8 cellular contexts compared by ENCODE assay signal in the genomic region with DNA sequence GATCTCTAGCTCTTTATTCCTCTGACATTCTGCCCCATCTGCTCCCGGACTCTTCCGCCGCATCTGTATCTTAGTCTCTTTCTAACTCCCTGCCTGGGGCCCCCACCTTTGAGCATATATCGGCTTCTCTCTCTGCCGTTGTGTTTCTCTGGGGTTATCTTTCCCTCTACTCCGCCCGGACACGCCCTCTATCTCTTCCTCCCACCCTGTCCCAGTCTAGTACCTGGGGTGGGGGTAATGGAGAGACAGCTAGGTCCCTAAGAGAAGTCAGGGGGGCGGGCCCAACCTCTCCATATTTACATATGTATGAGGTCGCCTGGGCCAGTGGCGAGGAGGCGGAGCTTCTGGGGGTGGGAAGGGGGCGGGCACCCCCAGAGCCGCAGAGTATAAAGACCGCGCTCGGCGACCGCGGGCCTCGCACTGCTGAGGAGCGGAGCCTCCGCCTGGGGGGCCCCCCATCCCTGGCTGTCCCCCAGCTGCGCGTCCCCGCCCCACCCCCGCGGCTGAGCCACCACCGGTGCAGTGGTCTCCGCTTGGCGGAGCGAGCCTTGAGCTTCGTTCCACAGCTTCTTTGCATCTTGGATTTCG. TPM values are rescaled to one million over a fixed set of nuclear protein-coding genes. Genes with fewer than 3 reads are reported as not detected.
DNase-seq lines count a peak whose midpoint lies in the region; ATAC-seq and TF ChIP-seq lines count a peak whose summit lies in the region.

A gene with protein sequence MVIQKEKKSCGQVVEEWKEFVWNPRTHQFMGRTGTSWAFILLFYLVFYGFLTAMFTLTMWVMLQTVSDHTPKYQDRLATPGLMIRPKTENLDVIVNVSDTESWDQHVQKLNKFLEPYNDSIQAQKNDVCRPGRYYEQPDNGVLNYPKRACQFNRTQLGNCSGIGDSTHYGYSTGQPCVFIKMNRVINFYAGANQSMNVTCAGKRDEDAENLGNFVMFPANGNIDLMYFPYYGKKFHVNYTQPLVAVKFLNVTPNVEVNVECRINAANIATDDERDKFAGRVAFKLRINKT (plus strand): TSS at position 418 of the 588 bp plus-strand sequence. CDS start 593 bp downstream, outside the sequence.

- POLR2A ChIA-PET in PC-9 (lab: Charles Lee; ENCODE audit: unreplicated experiment): interaction anchor here (0.6 kb wide), 5 partner anchors 37 to 281 kb away, joined by 3 to 9 read pairs (median 4); partner anchors contain the start of genes TP53 and TRAPPC1

- H3K4me3 Mint-ChIP-seq in stimulated activated naive CD8-positive, alpha-beta T cell treated with anti-CD3 and anti-CD28 coated beads, Interleukin-15, amount 100 ng/mL, for 72 hours: peak within 1 kb of the TSS; percentile 90

- no TSS peak for BruUV-seq in PC-9 (replicated peaks; lab: Mats Ljungman, UMichigan)

- H3K27me3 ChIP-seq in PC-9 (ENCODE audit: insufficient read depth, low read depth) (peaks cover 11% of the 10 kb centered on the region), foreskin keratinocyte (peaks cover 64% of the 10 kb centered on the region), neuron (ENCODE audit: insufficient read depth, low read length) (no peaks in the 10 kb centered on the region)

- no peak within 1 kb of the TSS for H3K4me3 ChIP-seq in PC-9
- peak within 1 kb of the TSS; percentile 51 for H3K4me3 ChIP-seq in neuron (ENCODE audit: low read length)

- H3K27ac ChIP-seq in PC-9 (no peak within 1 kb of the TSS), foreskin keratinocyte (no peak within 1 kb of the TSS)

- ATAC-seq in HG02571 (IDR thresholded peaks at IDR 0.05; ENCODE audit: unreplicated experiment): peak; percentile 55
- ATAC-seq in foreskin keratinocyte: peak; percentile 46
- ATAC-seq in stimulated activated naive CD8-positive, alpha-beta T cell treated with anti-CD3 and anti-CD28 coated beads, Interleukin-15, amount 100 ng/mL, for 72 hours: peak; percentile 88
- no peak for ATAC-seq in HG02759 (IDR thresholded peaks at IDR 0.05; ENCODE audit: unreplicated experiment)

- H3K4me1 ChIP-seq in PC-9 (replicated peaks; ENCODE audit: insufficient read depth): no peaks in the 10 kb centered on the region
- no peaks in the 10 kb centered on the region for H3K4me1 ChIP-seq in foreskin keratinocyte
- H3K4me1 ChIP-seq in neuron (ENCODE audit: insufficient read depth, low read length): peaks cover 14% of the 10 kb centered on the region

- H3F3A ChIP-seq in PC-9 (ENCODE audit: insufficient read depth, low read depth): peaks cover 5% of the 10 kb centered on the region; the same call in 1 of the 2 replicates

- H3K9me3 ChIP-seq in PC-9 (ENCODE audit: insufficient read depth, low read depth) (no peaks in the 10 kb centered on the region), neuron (ENCODE audit: low read length) (no peaks in the 10 kb centered on the region)

- H3K9me3 Mint-ChIP-seq in stimulated activated naive CD8-positive, alpha-beta T cell treated with anti-CD3 and anti-CD28 coated beads, Interleukin-15, amount 100 ng/mL, for 72 hours: no peaks in the 10 kb centered on the region

- TF ChIP-seq CTCF in PC-9 (conservative IDR thresholded peaks at IDR 0.05) (no peak), foreskin keratinocyte (conservative IDR thresholded peaks at IDR 0.05) (no peak)

- peak within 1 kb of the TSS in 1 of 2 donors; percentile 37 for H3K27ac Mint-ChIP-seq in stimulated activated naive CD8-positive, alpha-beta T cell treated with anti-CD3 and anti-CD28 coated beads, Interleukin-15, amount 100 ng/mL, for 72 hours

- intact Hi-C loops in PC-9 (cut with micrococcal nuclease; ENCODE audit: unreplicated experiment): no loop called here

- H3K9me2 ChIP-seq in PC-9 (ENCODE audit: insufficient read depth): no peaks in the 10 kb centered on the region

- H3K36me3 ChIP-seq in PC-9 (ENCODE audit: low read depth) (no peaks in the 10 kb centered on the region), neuron (ENCODE audit: insufficient read depth, low read length) (peaks cover 10% of the 10 kb centered on the region)

- DNase-seq in AG08396 (ENCODE audit: low spot score) (peak; percentile 58), PC-9 (peak in 1 of 2 experiments; percentile 57), foreskin keratinocyte (no peak)
- peak; percentile 89 for DNase-seq in activated effector memory CD4-positive, alpha-beta T cell treated with anti-CD3 and anti-CD28 coated beads, Interleukin-2, amount 50 U/mL, for 16 hours
- DNase-seq in stimulated activated naive CD8-positive, alpha-beta T cell treated with anti-CD3 and anti-CD28 coated beads, Interleukin-15, amount 100 ng/mL, for 72 hours: peak; percentile 63 to 64

- H3K27me3 Mint-ChIP-seq in stimulated activated naive CD8-positive, alpha-beta T cell treated with anti-CD3 and anti-CD28 coated beads, Interleukin-15, amount 100 ng/mL, for 72 hours: peaks cover 70% of the 10 kb centered on the region

- H2AFZ ChIP-seq in PC-9 (no peak within 1 kb of the TSS), neuron (ENCODE audit: low read depth, low read length) (peak within 1 kb of the TSS; percentile 83)

- no peaks in the 10 kb centered on the region for H4K20me1 ChIP-seq in PC-9 (ENCODE audit: insufficient read depth)

- H3K79me2 ChIP-seq in PC-9 (ENCODE audit: low read depth): no peaks in the 10 kb centered on the region

- H3K4me2 ChIP-seq in PC-9: peak within 1 kb of the TSS; percentile 23; the same call in 1 of the 2 replicates

- CTCF ChIA-PET in PC-9 (lab: Charles Lee): interaction anchor here (0.6 to 1.0 kb wide), 6 partner anchors 21 to 340 kb away, joined by 3 to 8 read pairs (median 4); partner anchors contain the start of gene TNFSF13

- peaks cover 18% of the 10 kb centered on the region for H3K4me1 Mint-ChIP-seq in stimulated activated naive CD8-positive, alpha-beta T cell treated with anti-CD3 and anti-CD28 coated beads, Interleukin-15, amount 100 ng/mL, for 72 hours

RNA-seq across cellular contexts. Expression of the gene that starts here (rescaled TPM):
- total RNA-seq in PC-9 (2021) (0.63 and 0.73 TPM in 2 replicates), foreskin keratinocyte (not detected in 2 replicates)
- not detected in 2 replicates for polyA plus RNA-seq in foreskin keratinocyte

Comparison
In these comparisons a context has a peak if more than half of its experiments do, and no peak if none do; other contexts are left out.
1. Peak in ATAC-seq in foreskin keratinocyte; RNA of the gene not detected or under 1 TPM.
2. DNase-seq: peak in AG08396 (single experiment), activated effector memory CD4-positive, alpha-beta T cell treated with anti-CD3 and anti-CD28 coated beads, Interleukin-2, amount 50 U/mL, for 16 hours (single experiment) and stimulated activated naive CD8-positive, alpha-beta T cell treated with anti-CD3 and anti-CD28 coated beads, Interleukin-15, amount 100 ng/mL, for 72 hours (2 of 2); none in foreskin keratinocyte (0 of 2).